In genomic region chr11:32420139-32420538, GRCh38 we compare ENCODE assay signal across 21 cellular contexts. TPM values are rescaled to one million over a fixed set of nuclear protein-coding genes. Genes with fewer than 3 reads are reported as not detected.
"Had no signal": no experiment of that assay in that cellular context is flagged by ENCODE, and none has a peak within 500 bp of the region (broad histone marks: within the 10 kb centered on the region; RNA-seq: fewer than 3 reads in every experiment).

No MANE protein-coding gene starts in this region.

- H3K27ac Mint-ChIP-seq: stimulated activated naive B cell treated with anti-CD40 and anti-IgM and Interleukin-4, amounts not matched to agents 10 μg/mL and 1 μg/mL and 100 μg/mL, for 72 hours; stimulated activated naive CD8-positive, alpha-beta T cell treated with anti-CD3 and anti-CD28 coated beads, Interleukin-15, amount 100 ng/mL, for 72 hours had no signal

- H3K27me3 ChIP-seq: testis had no signal

- H3K4me3 Mint-ChIP-seq: stimulated activated naive B cell treated with anti-CD40 and anti-IgM and Interleukin-4, amounts not matched to agents 10 μg/mL and 1 μg/mL and 100 μg/mL, for 72 hours; stimulated activated naive CD8-positive, alpha-beta T cell treated with anti-CD3 and anti-CD28 coated beads, Interleukin-15, amount 100 ng/mL, for 72 hours had no signal

- H3K36me3 Mint-ChIP-seq: naive thymus-derived CD8-positive, alpha-beta T cell; stimulated activated naive B cell treated with anti-CD40 and anti-IgM and Interleukin-4, amounts not matched to agents 10 μg/mL and 1 μg/mL and 100 μg/mL, for 72 hours had no signal

- H3K4me1 ChIP-seq: sigmoid colon, transverse colon had no signal

- ATAC-seq: esophagus mucosa had no signal

- H3K9me3 Mint-ChIP-seq: naive thymus-derived CD8-positive, alpha-beta T cell; stimulated activated naive B cell treated with anti-CD40 and anti-IgM and Interleukin-4, amounts not matched to agents 10 μg/mL and 1 μg/mL and 100 μg/mL, for 72 hours; stimulated activated naive CD8-positive, alpha-beta T cell treated with anti-CD3 and anti-CD28 coated beads, Interleukin-15, amount 100 ng/mL, for 72 hours had no signal

- H3K9me3 ChIP-seq: heart left ventricle, mucosa of descending colon, neutrophil, sigmoid colon, testis, transverse colon had no signal

- H3K4me3 ChIP-seq: heart left ventricle, mucosa of descending colon, sigmoid colon, skin epidermis, testis, transverse colon had no signal

- H3K36me3 ChIP-seq: neutrophil, sigmoid colon, transverse colon had no signal

- DNase-seq: hippocampal formation; kidney glomerular epithelial cell; mucosa of descending colon; posterior cingulate gyrus; sigmoid colon; stimulated activated CD4-positive, alpha-beta T cell treated with anti-CD3 and anti-CD28 coated beads, Interleukin-4, amount 100 ng/mL, for 4 hours; stimulated activated naive B cell treated with anti-CD40 and anti-IgM and Interleukin-4, amounts not matched to agents 10 μg/mL and 1 μg/mL and 100 μg/mL, for 72 hours; stimulated activated naive CD8-positive, alpha-beta T cell treated with anti-CD3 and anti-CD28 coated beads, Interleukin-15, amount 100 ng/mL, for 72 hours; testis; transverse colon had no signal

- H3K27ac ChIP-seq: neutrophil, sigmoid colon, transverse colon had no signal

RNA-seq across cellular contexts. Expression of gene WT1, which starts 15.2 kb away (rescaled TPM):
- total RNA-seq: esophagus mucosa; fibroblast of lung; frontal cortex; lower leg skin; mammary epithelial cell; naive thymus-derived CD8-positive, alpha-beta T cell; osteocyte had no signal
- polyA plus RNA-seq: fibroblast of lung; mammary epithelial cell; naive thymus-derived CD8-positive, alpha-beta T cell; neural cell had no signal
